In genomic region chr20:62603907-62604785, GRCh38 we compare ENCODE assay signal across 11 cellular contexts. TPM values are rescaled to one million over a fixed set of nuclear protein-coding genes. Genes with fewer than 3 reads are reported as not detected.
A peak's percentile ranks its signal among the peaks of the same experiment; 100 is the strongest.
DNase-seq lines count a peak whose midpoint lies in the region; ATAC-seq, FAIRE-seq and TF ChIP-seq lines count a peak whose summit lies in the region.
"Had no signal": no experiment of that assay in that cellular context is flagged by ENCODE, and none has a peak within 500 bp of the region (broad histone marks: within the 10 kb centered on the region; RNA-seq: fewer than 3 reads in every experiment).

No MANE protein-coding gene starts in this region.

- H3K36me3 Mint-ChIP-seq in central memory CD8-positive, alpha-beta T cell (ENCODE audit: insufficient read depth) = peaks cover 4% of the 10 kb centered on the region

- H3K27ac ChIP-seq in pancreas = peak overlapping the region in 3 of 4 donors; percentile 36 to 69 (median 68)
- H3K27ac ChIP-seq: GM23248 had no signal

- no peak for TF ChIP-seq CTCF in NB4 (IDR thresholded peaks at IDR 0.05; ENCODE audit: low read depth, low read length)
- TF ChIP-seq CTCF in pancreas (IDR thresholded peaks at IDR 0.05) = no peak

- H3K4me1 Mint-ChIP-seq in central memory CD8-positive, alpha-beta T cell = peaks cover 15% of the 10 kb centered on the region

- 62 to 81% methylated on average over 37 of the region's 37 CpGs for WGBS in pancreas, 2 donors

- H3K4me3 ChIP-seq in NB4 (ENCODE audit: low read depth, low read length) = peak overlapping the region; percentile 84
- H3K4me3 ChIP-seq in pancreas = peak overlapping the region in 1 of 4 donors; percentile 12
- H3K4me3 ChIP-seq: ascending aorta, GM23248 had no signal

- H3K27me3 Mint-ChIP-seq in central memory CD8-positive, alpha-beta T cell = peaks cover 13% of the 10 kb centered on the region

- in situ Hi-C loops in G401 (cut with HindIII; ENCODE audit: low sequenced_read_pairs) = no loop called here

- peak overlapping the region; percentile 71 for H3K4me3 Mint-ChIP-seq in central memory CD8-positive, alpha-beta T cell

- H3K27me3 ChIP-seq in pancreas = peaks cover 0 to 4% (median 0%) of the 10 kb centered on the region in 4 donors
- H3K27me3 ChIP-seq: ascending aorta had no signal

- TF ChIP-seq POLR2A in NB4 (IDR thresholded peaks at IDR 0.05; ENCODE audit: extremely low read depth, insufficient read length) = peak; percentile 91

- H3K4me1 ChIP-seq in pancreas = peaks cover 0 to 9% (median 9%) of the 10 kb centered on the region in 3 donors

- no peak for FAIRE-seq in pancreas (lab: Jason Lieb, UNC)
- FAIRE-seq: endometrium had no signal

- H3K36me3 ChIP-seq in pancreas = no peaks in the 10 kb centered on the region
- H3K36me3 ChIP-seq: ascending aorta, heart left ventricle had no signal

- no peaks in the 10 kb centered on the region for H3K9me3 Mint-ChIP-seq in central memory CD8-positive, alpha-beta T cell

- ATAC-seq in central memory CD8-positive, alpha-beta T cell (replicated peaks; ENCODE audit: extremely low read depth, poor library complexity, severe bottlenecking) = no peak
- ATAC-seq in pancreas = no peak
- ATAC-seq in GM21576 (IDR thresholded peaks at IDR 0.05; ENCODE audit: unreplicated experiment) = no peak

- intact Hi-C loops in pancreas (cut with DNase I) = no loop called here

- DNase-seq in G401 (ENCODE audit: low spot score) (peak; percentile 19), NB4 (ENCODE audit: low read depth) (peak; percentile 75), pancreas (peak in 1 of 6 donors; percentile 79), NCI-H146 (lab: John Stamatoyannopoulos, UW) (no peak)
- DNase-seq in central memory CD8-positive, alpha-beta T cell (ENCODE audit: low spot score in 2 of 2) = no peak
- DNase-seq in effector CD4-positive, alpha-beta T cell = no peak

- no peaks in the 10 kb centered on the region for H3K9me3 ChIP-seq in pancreas
- H3K9me3 ChIP-seq: ascending aorta, heart left ventricle had no signal

- no peak overlapping the region for H3K27ac Mint-ChIP-seq in central memory CD8-positive, alpha-beta T cell (ENCODE audit: low read depth)

RNA-seq across cellular contexts. Expression of gene SLCO4A1, which starts 38.2 kb away (rescaled TPM):
- 9.2 and 10.3 TPM in 2 replicates for total RNA-seq in G401 (2014; rRNA removed; shearing (Covaris generic))
- 1 to 10 TPM; 1.2 to 5.1 (median 1.8) TPM for total RNA-seq in pancreas
- 10 to 100 TPM in 1 of 2 donors, 1 to 10 TPM in 1; 7.4 to 15.9 TPM for polyA plus RNA-seq in pancreas

Comparison
In these comparisons a context has a peak if more than half of its experiments do, and no peak if none do; other contexts are left out.
1. DNase-seq: peak in G401 (single experiment) and NB4 (single experiment); none in central memory CD8-positive, alpha-beta T cell (0 of 2), effector CD4-positive, alpha-beta T cell (single experiment) and NCI-H146 (single experiment).